In the genomic region with DNA sequence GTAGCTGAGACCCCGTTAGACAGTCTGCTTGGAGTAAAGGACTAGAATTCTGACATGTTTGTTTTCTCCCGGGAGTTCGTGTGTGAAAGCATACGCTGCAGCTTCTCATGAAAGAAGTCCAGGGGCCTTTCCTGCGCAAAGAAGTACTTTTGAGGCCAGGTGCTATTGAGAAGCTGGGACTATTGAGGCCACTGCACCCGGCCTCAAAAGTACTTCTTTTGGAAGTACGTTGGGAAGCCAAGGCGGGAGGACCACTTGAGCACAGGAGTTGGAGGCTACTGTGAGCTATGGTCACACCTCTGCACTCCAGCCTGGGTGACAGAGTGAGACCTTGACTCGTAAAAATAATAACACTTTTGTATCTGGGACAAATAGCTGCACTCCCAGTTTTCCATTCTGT, we compare ENCODE assay signal across 24 cellular contexts. TPM values are rescaled to one million over a fixed set of nuclear protein-coding genes. Genes with fewer than 3 reads are reported as not detected.
DNase-seq lines count a peak whose midpoint lies in the region; ATAC-seq, FAIRE-seq and TF ChIP-seq lines count a peak whose summit lies in the region.
"Had no signal": no experiment of that assay in that cellular context is flagged by ENCODE, and none has a peak within 500 bp of the region (broad histone marks: within the 10 kb centered on the region; RNA-seq: fewer than 3 reads in every experiment).

No MANE protein-coding gene starts in this region.

- DNase-seq in right atrium auricular region (ENCODE audit: low spot score) = no peak
- DNase-seq in Right ventricle myocardium inferior (ENCODE audit: missing footprints) = no peak
- no peak for DNase-seq in chondrocyte (ENCODE audit: low spot score)
- no peak for DNase-seq in naive thymus-derived CD8-positive, alpha-beta T cell
- no peak for DNase-seq in frontal cortex (ENCODE audit: low spot score in 2 of 2)
- no peak for DNase-seq in effector memory CD4-positive, alpha-beta T cell
- DNase-seq in DMS153 (lab: John Stamatoyannopoulos, UW) = no peak
- DNase-seq: ACHN; activated gamma-delta T cell treated with Interleukin-2 at 50 U/mL for 16 hours; activated T-cell treated with anti-CD3 and anti-CD28 coated beads, Interleukin-2, amount 50 U/mL, for 1 hour; BE2C; Calu3; glutamatergic neuron; NCI-H1436; NCI-H748 treated with DMSO at 0.1 percent for 48 hours; nucleus accumbens; SJCRH30; stimulated activated CD8-positive, alpha-beta memory T cell treated with anti-CD3 and anti-CD28 coated beads, Interleukin-4, amount 100 ng/mL, for 48 hours had no signal

- no peak for TF ChIP-seq CTCF in right atrium auricular region (IDR thresholded peaks at IDR 0.05)
- TF ChIP-seq CTCF in chondrocyte (IDR thresholded peaks at IDR 0.05) = no peak

- H3K27ac Mint-ChIP-seq in chondrocyte (ENCODE audit: unreplicated experiment) = peak overlapping the region; percentile 52
- peak overlapping the region in 5 of 10 donors; percentile 28 to 81 (median 52) for H3K27ac Mint-ChIP-seq in naive thymus-derived CD8-positive, alpha-beta T cell
- H3K27ac Mint-ChIP-seq: type B pancreatic cell had no signal

- H3K27ac ChIP-seq in right atrium auricular region = peak overlapping the region; percentile 50 to 63
- H3K27ac ChIP-seq in effector memory CD4-positive, alpha-beta T cell (ENCODE audit: insufficient read depth, low read length, poor library complexity, severe bottlenecking) = no peak overlapping the region
- H3K27ac ChIP-seq: epithelial cell of prostate, HL-60, KMS-11, SJCRH30 had no signal

- ATAC-seq in Right ventricle myocardium inferior (no peak), GM21529 (IDR thresholded peaks at IDR 0.05; ENCODE audit: unreplicated experiment) (no peak)
- no peak for ATAC-seq in naive thymus-derived CD8-positive, alpha-beta T cell

- H3K36me3 ChIP-seq in right atrium auricular region = peaks cover 19% of the 10 kb centered on the region
- peaks cover 10% of the 10 kb centered on the region for H3K36me3 ChIP-seq in effector memory CD4-positive, alpha-beta T cell (ENCODE audit: control insufficient read depth, insufficient read depth, low read length)

- intact Hi-C loops in Right ventricle myocardium inferior (cut with DNase I) = no loop called here

- no peak for FAIRE-seq in frontal cortex (lab: Jason Lieb, UNC)
- FAIRE-seq: RCC 7860 had no signal

- peaks cover 52% of the 10 kb centered on the region for H3K4me1 Mint-ChIP-seq in chondrocyte (ENCODE audit: low read depth)
- H3K4me1 Mint-ChIP-seq in naive thymus-derived CD8-positive, alpha-beta T cell = peaks cover 40 to 89% (median 78%) of the 10 kb centered on the region in 4 donors

- H3K36me3 Mint-ChIP-seq in chondrocyte (ENCODE audit: low read depth) = peaks cover 20% of the 10 kb centered on the region
- peaks cover 14 to 66% (median 24%) of the 10 kb centered on the region in 3 donors for H3K36me3 Mint-ChIP-seq in naive thymus-derived CD8-positive, alpha-beta T cell

- no peaks in the 10 kb centered on the region for H3K27me3 ChIP-seq in right atrium auricular region
- H3K27me3 ChIP-seq in effector memory CD4-positive, alpha-beta T cell (replicated peaks; ENCODE audit: control insufficient read depth, insufficient read depth, low read length, poor library complexity, severe bottlenecking) = no peaks in the 10 kb centered on the region
- H3K27me3 ChIP-seq: BE2C, SJCRH30 had no signal

- H3K9me3 ChIP-seq in right atrium auricular region = no peaks in the 10 kb centered on the region
- no peaks in the 10 kb centered on the region for H3K9me3 ChIP-seq in effector memory CD4-positive, alpha-beta T cell (ENCODE audit: control insufficient read depth, low read length)
- H3K9me3 ChIP-seq: BE2C, SJCRH30 had no signal

- H3K4me3 ChIP-seq in right atrium auricular region = no peak overlapping the region
- H3K4me3 ChIP-seq in effector memory CD4-positive, alpha-beta T cell (ENCODE audit: insufficient read depth, low read depth, low read length, poor library complexity, severe bottlenecking) = no peak overlapping the region
- H3K4me3 ChIP-seq: SJCRH30 had no signal

- no peaks in the 10 kb centered on the region for H3K9me3 Mint-ChIP-seq in chondrocyte (ENCODE audit: low read depth)
- H3K9me3 Mint-ChIP-seq in naive thymus-derived CD8-positive, alpha-beta T cell = no peaks in the 10 kb centered on the region
- H3K9me3 Mint-ChIP-seq: type B pancreatic cell had no signal

- no peak overlapping the region for H3K4me3 Mint-ChIP-seq in chondrocyte (ENCODE audit: unreplicated experiment)
- H3K4me3 Mint-ChIP-seq in naive thymus-derived CD8-positive, alpha-beta T cell = peak overlapping the region in 6 of 10 donors; percentile 9 to 43 (median 25)
- H3K4me3 Mint-ChIP-seq: type B pancreatic cell had no signal

- POLR2A ChIA-PET in naive thymus-derived CD8-positive, alpha-beta T cell (lab: Charles Lee) = interaction anchor here (2.6 kb wide), 1 partner anchor 11 kb away, joined by 10 read pairs; no protein-coding TSS in a partner anchor

- H3K4me1 ChIP-seq in right atrium auricular region = peaks cover 0 to 69% of the 10 kb centered on the region in 2 donors
- peaks cover 18% of the 10 kb centered on the region for H3K4me1 ChIP-seq in effector memory CD4-positive, alpha-beta T cell (ENCODE audit: control insufficient read depth, insufficient read depth, low read length, poor library complexity, severe bottlenecking)
- H3K4me1 ChIP-seq: BE2C, SJCRH30 had no signal

- H3K27me3 Mint-ChIP-seq in chondrocyte (ENCODE audit: low read depth) = no peaks in the 10 kb centered on the region
- H3K27me3 Mint-ChIP-seq in naive thymus-derived CD8-positive, alpha-beta T cell = no peaks in the 10 kb centered on the region
- H3K27me3 Mint-ChIP-seq: type B pancreatic cell had no signal

RNA-seq across cellular contexts. Expression of gene STK35, which starts 12.5 kb away (rescaled TPM):
- total RNA-seq in right atrium auricular region (10 to 100 TPM; 15.0 to 18.8 TPM), Right ventricle myocardium inferior (13.5 TPM), chondrocyte (13.7 to 16.0 TPM (median 14.5 TPM) in 3 replicates), frontal cortex (9.8 TPM)
- total RNA-seq in naive thymus-derived CD8-positive, alpha-beta T cell = 10 to 100 TPM; 17.3 to 18.3 TPM
- polyA plus RNA-seq in naive thymus-derived CD8-positive, alpha-beta T cell = 1 to 10 TPM; 4.5 to 5.9 (median 5.0) TPM
